Comparison of ENCODE assay signal across 8 cellular contexts in genomic region chr3:49411550-49411967, GRCh38. TPM values are rescaled to one million over a fixed set of nuclear protein-coding genes. Genes with fewer than 3 reads are reported as not detected.
A peak's percentile ranks its signal among the peaks of the same experiment; 100 is the strongest.
DNase-seq lines count a peak whose midpoint lies in the region; ATAC-seq, FAIRE-seq and TF ChIP-seq lines count a peak whose summit lies in the region.

No MANE protein-coding gene starts in this region.

- H3K27me3 ChIP-seq in SK-N-SH (ENCODE audit: insufficient read depth): no peaks in the 10 kb centered on the region
- no peaks in the 10 kb centered on the region for H3K27me3 ChIP-seq in K562 (ENCODE audit: control insufficient read depth in 2 of 2, insufficient read depth in 2 of 2, low read length in 2 of 2)
- no peaks in the 10 kb centered on the region for H3K27me3 ChIP-seq in keratinocyte (ENCODE audit: control insufficient read depth, extremely low read depth, insufficient read depth, low read length)

- peaks cover 4 to 17% of the 10 kb centered on the region in 2 experiments for H3K36me3 ChIP-seq in SK-N-SH (replicated peaks in 1 of 2; ENCODE audit: control insufficient read depth in 1 of 2, insufficient read depth in 2 of 2, low read length in 1 of 2)
- H3K36me3 ChIP-seq in K562 (ENCODE audit: control insufficient read depth, insufficient read depth, low read length): peaks cover 25% of the 10 kb centered on the region; the same call in 2 of the 3 replicates
- H3K36me3 ChIP-seq in keratinocyte (ENCODE audit: control insufficient read depth in 2 of 2, extremely low read depth in 1 of 2, insufficient read depth in 2 of 2, low read length in 2 of 2): peaks cover 10 to 13% of the 10 kb centered on the region in 2 experiments

- TF ChIP-seq CTCF in SK-N-SH (IDR thresholded peaks at IDR 0.05) (no peak), K562 (IDR thresholded peaks at IDR 0.05 in 2 of 3, conservative IDR thresholded peaks at IDR 0.05 in 1 of 3; ENCODE audit: insufficient read depth in 2 of 3, low read depth in 1 of 3, low read length in 3 of 3) (no peak), keratinocyte (optimal IDR thresholded peaks at IDR 0.05 in 1 of 3, IDR thresholded peaks at IDR 0.05 in 1 of 3, conservative IDR thresholded peaks at IDR 0.05 in 1 of 3; ENCODE audit: extremely low read depth in 1 of 3, insufficient read depth in 2 of 3, low read length in 3 of 3) (no peak)

- FAIRE-seq in K562 (lab: Jason Lieb, UNC) (no peak), keratinocyte (lab: Jason Lieb, UNC) (no peak)

- H3K9me3 ChIP-seq in SK-N-SH: no peaks in the 10 kb centered on the region
- H3K9me3 ChIP-seq in K562 (replicated peaks; ENCODE audit: control insufficient read depth, insufficient read depth, low read depth, low read length): no peaks in the 10 kb centered on the region
- no peaks in the 10 kb centered on the region for H3K9me3 ChIP-seq in keratinocyte (ENCODE audit: control insufficient read depth, low read depth, low read length)

- H3K9me2 ChIP-seq in SK-N-SH: no peaks in the 10 kb centered on the region

- dilution Hi-C loops in keratinocyte (cut with MboI; ENCODE audit: extremely low pct_ligation_motif_present, low sequenced_read_pairs): no loop called here

- H3K79me2 ChIP-seq in SK-N-SH (ENCODE audit: insufficient read depth) (peaks cover 72% of the 10 kb centered on the region), K562 (ENCODE audit: control insufficient read depth, insufficient read depth, low read length) (peaks cover 68% of the 10 kb centered on the region), keratinocyte (ENCODE audit: control insufficient read depth, insufficient read depth, low read length) (peaks cover 66% of the 10 kb centered on the region)

- peak overlapping the region; percentile 89 to 91 for H3K27ac ChIP-seq in SK-N-SH (ENCODE audit: low read depth in 2 of 2, low read length in 1 of 2)
- H3K27ac ChIP-seq in K562 (ENCODE audit: extremely low read depth, low read depth, low read length): peak overlapping the region; percentile 96
- H3K27ac ChIP-seq in keratinocyte (ENCODE audit: control insufficient read depth, insufficient read depth, low read length): peak overlapping the region; percentile 88

- peak overlapping the region; percentile 78 to 81 for H3K4me3 ChIP-seq in SK-N-SH (ENCODE audit: low read depth in 2 of 2, low read length in 1 of 2)
- peak overlapping the region; percentile 91 for H3K4me3 ChIP-seq in K562
- peak overlapping the region; percentile 70 to 94 (median 93) for H3K4me3 ChIP-seq in keratinocyte (ENCODE audit: control insufficient read depth in 2 of 3, extremely low read depth in 1 of 3, insufficient read depth in 2 of 3, low read depth in 1 of 3, low read length in 3 of 3)

- POLR2A ChIA-PET in SK-N-SH (lab: Yijun Ruan, JAX): interaction anchor here (0.6 to 2.6 kb wide), 15 partner anchors 10 to 1383 kb away, joined by 3 to 10 read pairs (median 3); partner anchors contain the start of genes AMT, DAG1, NICN1 and QRICH1
- POLR2A ChIA-PET in K562 (lab: Yijun Ruan, JAX): interaction anchor here (0.6 to 1.4 kb wide), 14 partner anchors 10 to 101 kb away, joined by 3 to 10 read pairs (median 4); partner anchors contain the start of genes AMT, NICN1 and USP4

- in situ Hi-C loops in K562 (cut with MboI): no loop called here

- H3K4me1 ChIP-seq in SK-N-SH (ENCODE audit: control insufficient read depth in 1 of 2, insufficient read depth in 2 of 2, low read depth in 1 of 2, low read length in 1 of 2) (peaks cover 0 to 19% of the 10 kb centered on the region in 2 experiments; a peak in 2 of 4 replicates), K562 (replicated peaks in 1 of 2; ENCODE audit: control insufficient read depth in 2 of 2, insufficient read depth in 2 of 2, low read length in 2 of 2) (peaks cover 23 to 30% of the 10 kb centered on the region in 2 experiments; a peak in 4 of 5 replicates), keratinocyte (ENCODE audit: control insufficient read depth, extremely low read depth, insufficient read depth, low read length) (peaks cover 23% of the 10 kb centered on the region)

- H3K9me1 ChIP-seq in K562 (ENCODE audit: control insufficient read depth, insufficient read depth, low read length) (no peaks in the 10 kb centered on the region), keratinocyte (ENCODE audit: control insufficient read depth, extremely low read depth, insufficient read depth, low read length) (peaks cover 2% of the 10 kb centered on the region)

- TF ChIP-seq POLR2A in K562 (conservative IDR thresholded peaks at IDR 0.05): no peak

- peaks cover 48% of the 10 kb centered on the region for H4K20me1 ChIP-seq in SK-N-SH (ENCODE audit: insufficient read depth)
- peaks cover 25% of the 10 kb centered on the region for H4K20me1 ChIP-seq in K562 (replicated peaks; ENCODE audit: control insufficient read depth, insufficient read depth, low read length)
- peaks cover 23% of the 10 kb centered on the region for H4K20me1 ChIP-seq in keratinocyte (ENCODE audit: control insufficient read depth, extremely low read depth, insufficient read depth, low read length)

- no peak for TF ChIP-seq EP300 in SK-N-SH (IDR thresholded peaks at IDR 0.05; ENCODE audit: borderline replicate concordance in 1 of 2, low read depth in 1 of 2, low read length in 1 of 2)
- no peak for TF ChIP-seq EP300 in K562 (IDR thresholded peaks at IDR 0.05; ENCODE audit: low read length)

- intact Hi-C loops in K562 (cut with micrococcal nuclease): no loop called here

- WGBS in SK-N-SH (ENCODE audit: low lambda C conversion rate): no CpG with 5 or more reads among the region's 56 CpGs
- WGBS in K562 (ENCODE audit: insufficient coverage, low coverage, missing lambda C conversion rate): 0% methylated on average over 4 of the region's 56 CpGs

- CTCF ChIA-PET in SK-N-SH (lab: Yijun Ruan, JAX): interaction anchor here (0.9 to 1.3 kb wide), 3 partner anchors 37 to 71 kb away, joined by 3 read pairs; partner anchors contain the start of gene USP4
- CTCF ChIA-PET in K562 (lab: Yijun Ruan, JAX; ENCODE audit: low intra/inter-chr PET ratio): interaction anchor here (0.6 kb wide), 1 partner anchor 500 kb away, joined by 3 read pairs; no protein-coding TSS in a partner anchor

- peaks cover 13% of the 10 kb centered on the region for H3F3A ChIP-seq in SK-N-SH (replicated peaks; ENCODE audit: insufficient read depth)

- TF ChIP-seq RAD21 in SK-N-SH (IDR thresholded peaks at IDR 0.05; ENCODE audit: low read length) (no peak), K562 (CRISPR knock-in tag; conservative IDR thresholded peaks at IDR 0.05 in 1 of 2, IDR thresholded peaks at IDR 0.05 in 1 of 2) (no peak)

- H2AFZ ChIP-seq in SK-N-SH (ENCODE audit: low read depth): no peak overlapping the region
- H2AFZ ChIP-seq in K562 (ENCODE audit: low read depth, low read length): peak overlapping the region; percentile 87; the same call in 1 of the 2 replicates
- no peak overlapping the region for H2AFZ ChIP-seq in keratinocyte (ENCODE audit: control insufficient read depth, low read length)

- H3K9ac ChIP-seq in SK-N-SH (peak overlapping the region; percentile 95), K562 (ENCODE audit: insufficient read depth in 1 of 2, low read depth in 2 of 2, low read length in 2 of 2) (peak overlapping the region; percentile 94 to 96), keratinocyte (ENCODE audit: control insufficient read depth, extremely low read depth, insufficient read depth, low read length) (peak overlapping the region; percentile 92)

- BruUV-seq in K562 (replicated peaks; lab: Mats Ljungman, UMichigan): no TSS peak

- H3K4me2 ChIP-seq in SK-N-SH (peak overlapping the region; percentile 71), K562 (ENCODE audit: insufficient read depth, low read length) (peak overlapping the region; percentile 94; the same call in 1 of the 2 replicates), keratinocyte (ENCODE audit: control insufficient read depth, extremely low read depth, insufficient read depth, low read depth, low read length) (no peak overlapping the region)

- DNase-seq in DMS 273 (lab: John Stamatoyannopoulos, UW; ENCODE audit: unreplicated experiment) (peak; percentile 69), DMS 273 treated with DMSO at 0.1 percent for 48 hours (lab: John Stamatoyannopoulos, UW) (no peak), SK-N-SH (peak; percentile 81), K562 (ENCODE audit: extremely low read depth in 1 of 4, low spot score in 3 of 4) (peak; percentile 51 to 75 (median 66)), keratinocyte (ENCODE audit: low read depth, low spot score) (no peak), A172 (ENCODE audit: low spot score) (no peak)
- DNase-seq in stimulated activated CD4-positive, alpha-beta T cell treated with anti-CD3 and anti-CD28 coated beads, Interleukin-1b, Interleukin-23, amount 100 ng/mL, for 4 hours (ENCODE audit: low read depth in 2 of 2): peak; percentile 22 to 48

- peak; percentile 16 for ATAC-seq in HG02938 (IDR thresholded peaks at IDR 0.05; ENCODE audit: unreplicated experiment)
- ATAC-seq in K562: peak; percentile 46

RNA-seq across cellular contexts. Expression of gene RHOA, which starts 0.2 kb away (rescaled TPM):
- 221 and 312 TPM in 2 replicates for polyA plus RNA-seq in SK-N-SH (2012; rRNA removed)
- 300 and 334 TPM in 2 replicates for polyA plus RNA-seq in SK-N-SH (2012; cell fraction: cytosol; rRNA removed)
- polyA plus RNA-seq in SK-N-SH (2012; cell fraction: nucleus; rRNA removed): 174 and 183 TPM in 2 replicates
- 37.6 and 39.3 TPM in 2 replicates for total RNA-seq in K562 (2011; cell fraction: chromatin; rRNA removed; ENCODE audit: low replicate concordance)
- 40.9 and 41.2 TPM in 2 replicates for total RNA-seq in K562 (2011; cell fraction: nucleolus; rRNA removed)
- total RNA-seq in K562 (2011; cell fraction: nucleoplasm; rRNA removed): 54.2 and 73.1 TPM in 2 replicates
- 136 and 147 TPM in 2 replicates for total RNA-seq in K562 (2014; rRNA removed)
- 214 and 232 TPM in 2 replicates for total RNA-seq in K562 (2014; rRNA removed; fragmentation: Illumina TruSeq; extraction: Trizol)
- total RNA-seq in K562 (2015; rRNA removed; fragmentation: Illumina TruSeq; extraction: Trizol): 229 and 236 TPM in 2 replicates
- total RNA-seq in K562 (2021): 255 and 267 TPM in 2 replicates
- 136 and 148 TPM in 2 replicates for polyA plus RNA-seq in K562 (2011; rRNA removed)
- polyA plus RNA-seq in K562 (2011; cell fraction: cytosol; rRNA removed): 137 and 195 TPM in 2 replicates
- polyA plus RNA-seq in K562 (2011; cell fraction: nucleus; rRNA removed): 75.2 and 120 TPM in 2 replicates
- 285 and 304 TPM in 2 replicates for polyA plus RNA-seq in K562 (2012)
- polyA plus RNA-seq in K562 (2014; fragmentation: Illumina TruSeq; extraction: Trizol): 269 and 334 TPM in 2 replicates
- 100 to 1,000 TPM; 345 to 540 TPM for polyA plus RNA-seq in K562 (2014; fragmentation: Nextera tagmentation; extraction: Ambion mirVana)
- polyA plus RNA-seq in K562 (2014; rRNA removed): 147 and 152 TPM in 2 replicates
- polyA minus RNA-seq in K562 (2011; rRNA and poly(A)+ RNA removed): 216 and 222 TPM in 2 replicates
- 249 and 294 TPM in 2 replicates for polyA minus RNA-seq in K562 (2011; cell fraction: cytosol; rRNA and poly(A)+ RNA removed)
- 20.9 and 49.4 TPM in 2 replicates for polyA minus RNA-seq in K562 (2011; cell fraction: nucleus; rRNA and poly(A)+ RNA removed)
- polyA plus RNA-seq in keratinocyte: 216 to 588 TPM (median 332 TPM) in 3 replicates
- 345 TPM for polyA plus RNA-seq in keratinocyte (2011; ENCODE audit: low read depth)
- polyA plus RNA-seq in keratinocyte (2011; cell fraction: cytosol; rRNA removed): 429 and 562 TPM in 2 replicates
- 205 and 231 TPM in 2 replicates for polyA plus RNA-seq in keratinocyte (2011; cell fraction: nucleus; rRNA removed)
- polyA plus RNA-seq in keratinocyte (2012; ENCODE audit: low replicate concordance): 463 and 476 TPM in 2 replicates
- polyA minus RNA-seq in keratinocyte: 394 to 579 TPM (median 534 TPM) in 3 replicates
- polyA minus RNA-seq in keratinocyte (2011; cell fraction: cytosol; rRNA and poly(A)+ RNA removed): 567 TPM
- 109 and 169 TPM in 2 replicates for polyA minus RNA-seq in keratinocyte (2011; cell fraction: nucleus; rRNA and poly(A)+ RNA removed)
- 612 and 632 TPM in 2 replicates for total RNA-seq in A172 (2014; rRNA removed; shearing (Covaris generic))

RNA-seq across cellular contexts. Expression of gene TCTA, which starts 0.7 kb away (rescaled TPM):
- polyA plus RNA-seq in SK-N-SH (2012; rRNA removed) (42.1 and 57.5 TPM in 2 replicates), K562 (2011; rRNA removed) (9.3 and 11.7 TPM in 2 replicates), K562 (2014; fragmentation: Illumina TruSeq; extraction: Trizol) (14.6 and 15.4 TPM in 2 replicates), K562 (2014; fragmentation: Nextera tagmentation; extraction: Ambion mirVana) (1 to 10 TPM; 4.0 to 4.2 TPM), K562 (2014; rRNA removed) (8.8 and 9.5 TPM in 2 replicates), keratinocyte (16.5 to 21.2 TPM (median 20.4 TPM) in 3 replicates)
- 37.9 and 47.3 TPM in 2 replicates for polyA plus RNA-seq in SK-N-SH (2012; cell fraction: cytosol; rRNA removed)
- 26.5 and 29.9 TPM in 2 replicates for polyA plus RNA-seq in SK-N-SH (2012; cell fraction: nucleus; rRNA removed)
- total RNA-seq in K562 (2011; cell fraction: chromatin; rRNA removed; ENCODE audit: low replicate concordance): 15.7 and 36.6 TPM in 2 replicates
- total RNA-seq in K562 (2011; cell fraction: nucleolus; rRNA removed): 21.7 and 24.9 TPM in 2 replicates
- 23.7 and 33.4 TPM in 2 replicates for total RNA-seq in K562 (2011; cell fraction: nucleoplasm; rRNA removed)
- total RNA-seq in K562 (2014; rRNA removed) (6.5 and 8.0 TPM in 2 replicates), K562 (2014; rRNA removed; fragmentation: Illumina TruSeq; extraction: Trizol) (6.4 and 6.6 TPM in 2 replicates), K562 (2015; rRNA removed; fragmentation: Illumina TruSeq; extraction: Trizol) (7.5 and 8.3 TPM in 2 replicates), K562 (2021) (7.7 and 8.2 TPM in 2 replicates)
- 15.7 and 16.0 TPM in 2 replicates for polyA plus RNA-seq in K562 (2011; cell fraction: cytosol; rRNA removed)
- 4.7 and 9.4 TPM in 2 replicates for polyA plus RNA-seq in K562 (2011; cell fraction: nucleus; rRNA removed)
- 10.3 and 13.8 TPM in 2 replicates for polyA plus RNA-seq in K562 (2012)
- 7.7 and 9.8 TPM in 2 replicates for polyA minus RNA-seq in K562 (2011; rRNA and poly(A)+ RNA removed)
- 4.1 and 4.7 TPM in 2 replicates for polyA minus RNA-seq in K562 (2011; cell fraction: cytosol; rRNA and poly(A)+ RNA removed)
- polyA minus RNA-seq in K562 (2011; cell fraction: nucleus; rRNA and poly(A)+ RNA removed): 5.7 and 8.4 TPM in 2 replicates
- 0.60 TPM for polyA plus RNA-seq in keratinocyte (2011; ENCODE audit: low read depth)
- 22.7 and 22.8 TPM in 2 replicates for polyA plus RNA-seq in keratinocyte (2011; cell fraction: cytosol; rRNA removed)
- polyA plus RNA-seq in keratinocyte (2011; cell fraction: nucleus; rRNA removed): 10.8 and 13.8 TPM in 2 replicates
- polyA plus RNA-seq in keratinocyte (2012; ENCODE audit: low replicate concordance): 6.7 and 11.8 TPM in 2 replicates
- 10.8 to 13.7 TPM (median 12.8 TPM) in 3 replicates for polyA minus RNA-seq in keratinocyte
- polyA minus RNA-seq in keratinocyte (2011; cell fraction: cytosol; rRNA and poly(A)+ RNA removed): 9.2 TPM
- polyA minus RNA-seq in keratinocyte (2011; cell fraction: nucleus; rRNA and poly(A)+ RNA removed): 3.6 and 8.1 TPM in 2 replicates
- total RNA-seq in A172 (2014; rRNA removed; shearing (Covaris generic)): 45.8 and 58.0 TPM in 2 replicates

RNA-seq across cellular contexts. Expression of gene AMT, which starts 10.7 kb away (rescaled TPM):
- polyA plus RNA-seq in SK-N-SH (2012; rRNA removed) (17.6 and 21.3 TPM in 2 replicates), K562 (2011; rRNA removed) (1.6 and 4.4 TPM in 2 replicates), K562 (2014; fragmentation: Illumina TruSeq; extraction: Trizol) (0.52 and 0.76 TPM in 2 replicates), K562 (2014; fragmentation: Nextera tagmentation; extraction: Ambion mirVana) (under 1 TPM; 0.25 to 0.66 TPM), K562 (2014; rRNA removed) (0.98 and 2.1 TPM in 2 replicates), keratinocyte (2.8 to 9.0 TPM (median 7.1 TPM) in 3 replicates)
- 1.0 and 2.1 TPM in 2 replicates for polyA plus RNA-seq in SK-N-SH (2012; cell fraction: cytosol; rRNA removed)
- polyA plus RNA-seq in SK-N-SH (2012; cell fraction: nucleus; rRNA removed): 185 and 225 TPM in 2 replicates
- 9.9 and 19.2 TPM in 2 replicates for total RNA-seq in K562 (2011; cell fraction: chromatin; rRNA removed; ENCODE audit: low replicate concordance)
- 8.2 and 11.2 TPM in 2 replicates for total RNA-seq in K562 (2011; cell fraction: nucleolus; rRNA removed)
- 4.3 and 8.5 TPM in 2 replicates for total RNA-seq in K562 (2011; cell fraction: nucleoplasm; rRNA removed)
- total RNA-seq in K562 (2014; rRNA removed) (0.37 and 0.41 TPM in 2 replicates), K562 (2014; rRNA removed; fragmentation: Illumina TruSeq; extraction: Trizol) (0.18 and 0.29 TPM in 2 replicates), K562 (2015; rRNA removed; fragmentation: Illumina TruSeq; extraction: Trizol) (0.14 and 0.41 TPM in 2 replicates), K562 (2021) (0.72 and 1.5 TPM in 2 replicates)
- 0.58 and 0.99 TPM in 2 replicates for polyA plus RNA-seq in K562 (2011; cell fraction: cytosol; rRNA removed)
- polyA plus RNA-seq in K562 (2011; cell fraction: nucleus; rRNA removed): 38.0 and 49.6 TPM in 2 replicates
- 0.86 and 6.3 TPM in 2 replicates for polyA plus RNA-seq in K562 (2012)
- polyA minus RNA-seq in K562 (2011; rRNA and poly(A)+ RNA removed): 0.42 and 0.70 TPM in 2 replicates
- not detected in 2 replicates for polyA minus RNA-seq in K562 (2011; cell fraction: cytosol; rRNA and poly(A)+ RNA removed)
- polyA minus RNA-seq in K562 (2011; cell fraction: nucleus; rRNA and poly(A)+ RNA removed): 1.2 and 2.0 TPM in 2 replicates
- 0.94 TPM for polyA plus RNA-seq in keratinocyte (2011; ENCODE audit: low read depth)
- 0.34 and 0.55 TPM in 2 replicates for polyA plus RNA-seq in keratinocyte (2011; cell fraction: cytosol; rRNA removed)
- polyA plus RNA-seq in keratinocyte (2011; cell fraction: nucleus; rRNA removed): 35.1 and 49.7 TPM in 2 replicates
- polyA plus RNA-seq in keratinocyte (2012; ENCODE audit: low replicate concordance): 1.7 and 3.7 TPM in 2 replicates
- polyA minus RNA-seq in keratinocyte: 1.2 to 2.3 TPM (median 2.2 TPM) in 3 replicates
- polyA minus RNA-seq in keratinocyte (2011; cell fraction: cytosol; rRNA and poly(A)+ RNA removed): not detected
- polyA minus RNA-seq in keratinocyte (2011; cell fraction: nucleus; rRNA and poly(A)+ RNA removed): 3.0 and 3.2 TPM in 2 replicates
- total RNA-seq in A172 (2014; rRNA removed; shearing (Covaris generic)): 0.93 and 1.8 TPM in 2 replicates

RNA-seq across cellular contexts. Expression of gene NICN1, which starts 17.6 kb away (rescaled TPM):
- polyA plus RNA-seq in SK-N-SH (2012; rRNA removed): 38.7 and 56.8 TPM in 2 replicates
- polyA plus RNA-seq in SK-N-SH (2012; cell fraction: cytosol; rRNA removed): 7.4 and 9.3 TPM in 2 replicates
- polyA plus RNA-seq in SK-N-SH (2012; cell fraction: nucleus; rRNA removed): 501 and 625 TPM in 2 replicates
- total RNA-seq in K562 (2011; cell fraction: chromatin; rRNA removed; ENCODE audit: low replicate concordance): 13.0 and 26.2 TPM in 2 replicates
- total RNA-seq in K562 (2011; cell fraction: nucleolus; rRNA removed): 4.1 and 5.8 TPM in 2 replicates
- total RNA-seq in K562 (2011; cell fraction: nucleoplasm; rRNA removed): 10.6 and 13.0 TPM in 2 replicates
- 1.9 and 4.7 TPM in 2 replicates for total RNA-seq in K562 (2014; rRNA removed)
- 2.7 and 3.1 TPM in 2 replicates for total RNA-seq in K562 (2014; rRNA removed; fragmentation: Illumina TruSeq; extraction: Trizol)
- total RNA-seq in K562 (2015; rRNA removed; fragmentation: Illumina TruSeq; extraction: Trizol): 3.7 and 4.2 TPM in 2 replicates
- total RNA-seq in K562 (2021): 7.2 and 8.8 TPM in 2 replicates
- polyA plus RNA-seq in K562 (2011; rRNA removed): 5.9 and 12.4 TPM in 2 replicates
- 10.9 and 11.2 TPM in 2 replicates for polyA plus RNA-seq in K562 (2011; cell fraction: cytosol; rRNA removed)
- 83.5 and 91.2 TPM in 2 replicates for polyA plus RNA-seq in K562 (2011; cell fraction: nucleus; rRNA removed)
- polyA plus RNA-seq in K562 (2012): 9.5 and 18.2 TPM in 2 replicates
- polyA plus RNA-seq in K562 (2014; fragmentation: Illumina TruSeq; extraction: Trizol): 5.7 and 7.4 TPM in 2 replicates
- 1 to 10 TPM; 6.0 to 7.0 TPM for polyA plus RNA-seq in K562 (2014; fragmentation: Nextera tagmentation; extraction: Ambion mirVana)
- polyA plus RNA-seq in K562 (2014; rRNA removed): 4.1 and 6.4 TPM in 2 replicates
- 6.1 and 8.2 TPM in 2 replicates for polyA minus RNA-seq in K562 (2011; rRNA and poly(A)+ RNA removed)
- 11.1 TPM in 1 of 2 replicates, not detected in the other for polyA minus RNA-seq in K562 (2011; cell fraction: cytosol; rRNA and poly(A)+ RNA removed)
- 3.6 and 5.6 TPM in 2 replicates for polyA minus RNA-seq in K562 (2011; cell fraction: nucleus; rRNA and poly(A)+ RNA removed)
- polyA plus RNA-seq in keratinocyte: 9.6 to 17.8 TPM (median 13.1 TPM) in 3 replicates
- 0.97 TPM for polyA plus RNA-seq in keratinocyte (2011; ENCODE audit: low read depth)
- 6.6 and 9.3 TPM in 2 replicates for polyA plus RNA-seq in keratinocyte (2011; cell fraction: cytosol; rRNA removed)
- polyA plus RNA-seq in keratinocyte (2011; cell fraction: nucleus; rRNA removed): 76.2 and 146 TPM in 2 replicates
- polyA plus RNA-seq in keratinocyte (2012; ENCODE audit: low replicate concordance): 5.3 and 11.9 TPM in 2 replicates
- polyA minus RNA-seq in keratinocyte: 26.3 to 33.1 TPM (median 27.7 TPM) in 3 replicates
- polyA minus RNA-seq in keratinocyte (2011; cell fraction: cytosol; rRNA and poly(A)+ RNA removed): 13.0 TPM
- polyA minus RNA-seq in keratinocyte (2011; cell fraction: nucleus; rRNA and poly(A)+ RNA removed): 6.0 and 13.9 TPM in 2 replicates
- total RNA-seq in A172 (2014; rRNA removed; shearing (Covaris generic)): 9.5 and 18.8 TPM in 2 replicates

RNA-seq across cellular contexts. Expression of gene GPX1, which starts 53.4 kb away (rescaled TPM):
- 661 and 815 TPM in 2 replicates for polyA plus RNA-seq in SK-N-SH (2012; rRNA removed)
- 391 and 496 TPM in 2 replicates for polyA plus RNA-seq in SK-N-SH (2012; cell fraction: cytosol; rRNA removed)
- 254 and 446 TPM in 2 replicates for polyA plus RNA-seq in SK-N-SH (2012; cell fraction: nucleus; rRNA removed)
- 4.0 and 12.8 TPM in 2 replicates for total RNA-seq in K562 (2011; cell fraction: chromatin; rRNA removed; ENCODE audit: low replicate concordance)
- total RNA-seq in K562 (2011; cell fraction: nucleolus; rRNA removed): 6.8 and 7.7 TPM in 2 replicates
- 2.8 and 3.7 TPM in 2 replicates for total RNA-seq in K562 (2011; cell fraction: nucleoplasm; rRNA removed)
- total RNA-seq in K562 (2014; rRNA removed): 0.57 TPM in 1 of 2 replicates, not detected in the other
- not detected in 2 replicates for total RNA-seq in K562 (2014; rRNA removed; fragmentation: Illumina TruSeq; extraction: Trizol)
- 0.25 TPM in 1 of 2 replicates, not detected in the other for total RNA-seq in K562 (2015; rRNA removed; fragmentation: Illumina TruSeq; extraction: Trizol)
- total RNA-seq in K562 (2021): 1.3 and 1.6 TPM in 2 replicates
- polyA plus RNA-seq in K562 (2011; rRNA removed): 0.08 TPM in 1 of 2 replicates, not detected in the other
- 0.12 and 0.15 TPM in 2 replicates for polyA plus RNA-seq in K562 (2011; cell fraction: cytosol; rRNA removed)
- polyA plus RNA-seq in K562 (2011; cell fraction: nucleus; rRNA removed): 1.0 and 2.1 TPM in 2 replicates
- 0.37 TPM in 1 of 2 replicates, not detected in the other for polyA plus RNA-seq in K562 (2012)
- not detected in 2 replicates for polyA plus RNA-seq in K562 (2014; fragmentation: Illumina TruSeq; extraction: Trizol)
- under 1 TPM in 1 of 2 experiments, not detected in 1; 0.08 TPM for polyA plus RNA-seq in K562 (2014; fragmentation: Nextera tagmentation; extraction: Ambion mirVana)
- polyA plus RNA-seq in K562 (2014; rRNA removed): 0.09 and 0.16 TPM in 2 replicates
- 0.32 and 0.60 TPM in 2 replicates for polyA minus RNA-seq in K562 (2011; rRNA and poly(A)+ RNA removed)
- 2.0 and 3.9 TPM in 2 replicates for polyA minus RNA-seq in K562 (2011; cell fraction: cytosol; rRNA and poly(A)+ RNA removed)
- polyA minus RNA-seq in K562 (2011; cell fraction: nucleus; rRNA and poly(A)+ RNA removed): 2.7 and 3.6 TPM in 2 replicates
- 395 to 588 TPM (median 427 TPM) in 3 replicates for polyA plus RNA-seq in keratinocyte
- 59.1 TPM for polyA plus RNA-seq in keratinocyte (2011; ENCODE audit: low read depth)
- polyA plus RNA-seq in keratinocyte (2011; cell fraction: cytosol; rRNA removed): 410 and 894 TPM in 2 replicates
- polyA plus RNA-seq in keratinocyte (2011; cell fraction: nucleus; rRNA removed): 137 and 206 TPM in 2 replicates
- polyA plus RNA-seq in keratinocyte (2012; ENCODE audit: low replicate concordance): 197 and 503 TPM in 2 replicates
- polyA minus RNA-seq in keratinocyte: 126 to 280 TPM (median 176 TPM) in 3 replicates
- polyA minus RNA-seq in keratinocyte (2011; cell fraction: cytosol; rRNA and poly(A)+ RNA removed): 674 TPM
- polyA minus RNA-seq in keratinocyte (2011; cell fraction: nucleus; rRNA and poly(A)+ RNA removed): 67.9 and 72.7 TPM in 2 replicates
- 233 and 352 TPM in 2 replicates for total RNA-seq in A172 (2014; rRNA removed; shearing (Covaris generic))

Comparison
In these comparisons a context has a peak if more than half of its experiments do, and no peak if none do; other contexts are left out.
1. DNase-seq: peak in DMS 273 (single experiment), SK-N-SH (single experiment), K562 (4 of 4) and stimulated activated CD4-positive, alpha-beta T cell treated with anti-CD3 and anti-CD28 coated beads, Interleukin-1b, Interleukin-23, amount 100 ng/mL, for 4 hours (2 of 2); none in DMS 273 treated with DMSO at 0.1 percent for 48 hours (single experiment), keratinocyte (single experiment) and A172 (single experiment).
2. Peak in every context shown above with its lines, with median percentiles within 50 percentile points of each other: H3K27ac ChIP-seq, H3K4me3 ChIP-seq and H3K9ac ChIP-seq.